8 cellular contexts compared by ENCODE assay signal in genomic region chr5:474826-475661, GRCh38. TPM values are rescaled to one million over a fixed set of nuclear protein-coding genes. Genes with fewer than 3 reads are reported as not detected.
DNase-seq lines count a peak whose midpoint lies in the region; ATAC-seq lines count a peak whose summit lies in the region.

No MANE protein-coding gene starts in this region.

- H3K9me3 Mint-ChIP-seq in activated T-cell treated with anti-CD3 and anti-CD28 coated beads, Interleukin-2, amount 50 U/mL, for 24 hours, result no peaks in the 10 kb centered on the region
- no peaks in the 10 kb centered on the region for H3K9me3 Mint-ChIP-seq in activated T-helper 1 cell treated with anti-CD3 and anti-CD28 coated beads, Interleukin-12 subunit alpha, Interleukin-12 subunit beta, Interleukin-2, Interleukin-4 antibody, amounts not matched to agents 30 ng/mL and 10 ng/mL and 1 ng/mL, durations not matched to agents 14 hours and 24 hours and 36 hours
- H3K9me3 Mint-ChIP-seq in stimulated activated naive CD8-positive, alpha-beta T cell treated with anti-CD3 and anti-CD28 coated beads, Interleukin-15, amount 100 ng/mL, for 72 hours, result no peaks in the 10 kb centered on the region

- DNase-seq in activated T-cell treated with anti-CD3 and anti-CD28 coated beads, Interleukin-2, amount 50 U/mL, for 24 hours, result peak; percentile 58
- no peak for DNase-seq in activated T-cell treated with anti-CD3 and anti-CD28 coated beads for 4 hours
- DNase-seq in activated T-helper 1 cell treated with anti-CD3 and anti-CD28 coated beads, Interleukin-12 subunit alpha, Interleukin-12 subunit beta, Interleukin-2, Interleukin-4 antibody, amounts not matched to agents 30 ng/mL and 10 ng/mL and 1 ng/mL, durations not matched to agents 14 hours and 24 hours and 36 hours (ENCODE audit: low spot score), result no peak
- no peak for DNase-seq in stimulated activated naive CD8-positive, alpha-beta T cell treated with anti-CD3 and anti-CD28 coated beads, Interleukin-15, amount 100 ng/mL, for 72 hours
- DNase-seq in dedifferentiated amniotic fluid mesenchymal stem cell (ENCODE audit: extremely low spot score), result no peak
- DNase-seq in anterior cingulate cortex (lab: John Stamatoyannopoulos, UW), result no peak

- H3K27ac Mint-ChIP-seq in activated T-cell treated with anti-CD3 and anti-CD28 coated beads, Interleukin-2, amount 50 U/mL, for 24 hours, result no peak overlapping the region
- H3K27ac Mint-ChIP-seq in activated T-helper 1 cell treated with anti-CD3 and anti-CD28 coated beads, Interleukin-12 subunit alpha, Interleukin-12 subunit beta, Interleukin-2, Interleukin-4 antibody, amounts not matched to agents 30 ng/mL and 10 ng/mL and 1 ng/mL, durations not matched to agents 14 hours and 24 hours and 36 hours, result no peak overlapping the region
- H3K27ac Mint-ChIP-seq in stimulated activated naive CD8-positive, alpha-beta T cell treated with anti-CD3 and anti-CD28 coated beads, Interleukin-15, amount 100 ng/mL, for 72 hours, result peak overlapping the region in 1 of 2 donors; percentile 63

- peaks cover 23% of the 10 kb centered on the region for H3K4me1 Mint-ChIP-seq in activated T-cell treated with anti-CD3 and anti-CD28 coated beads, Interleukin-2, amount 50 U/mL, for 24 hours (ENCODE audit: low read depth)
- H3K4me1 Mint-ChIP-seq in activated T-helper 1 cell treated with anti-CD3 and anti-CD28 coated beads, Interleukin-12 subunit alpha, Interleukin-12 subunit beta, Interleukin-2, Interleukin-4 antibody, amounts not matched to agents 30 ng/mL and 10 ng/mL and 1 ng/mL, durations not matched to agents 14 hours and 24 hours and 36 hours (ENCODE audit: low read depth), result peaks cover 6% of the 10 kb centered on the region
- H3K4me1 Mint-ChIP-seq in stimulated activated naive CD8-positive, alpha-beta T cell treated with anti-CD3 and anti-CD28 coated beads, Interleukin-15, amount 100 ng/mL, for 72 hours, result peaks cover 42% of the 10 kb centered on the region

- H3K36me3 Mint-ChIP-seq in activated T-cell treated with anti-CD3 and anti-CD28 coated beads, Interleukin-2, amount 50 U/mL, for 24 hours (ENCODE audit: low read depth), result peaks cover 23% of the 10 kb centered on the region
- H3K36me3 Mint-ChIP-seq in activated T-helper 1 cell treated with anti-CD3 and anti-CD28 coated beads, Interleukin-12 subunit alpha, Interleukin-12 subunit beta, Interleukin-2, Interleukin-4 antibody, amounts not matched to agents 30 ng/mL and 10 ng/mL and 1 ng/mL, durations not matched to agents 14 hours and 24 hours and 36 hours (ENCODE audit: low read depth), result peaks cover 10% of the 10 kb centered on the region

- intact Hi-C loops in activated T-helper 1 cell treated with anti-CD3 and anti-CD28 coated beads, Interleukin-12 subunit alpha, Interleukin-12 subunit beta, Interleukin-2, Interleukin-4 antibody, amounts not matched to agents 30 ng/mL and 10 ng/mL and 1 ng/mL, durations not matched to agents 14 hours and 24 hours and 36 hours (cut with micrococcal nuclease), result loop anchor here (5.0 to 10.0 kb wide), 3 partner anchors 217 to 1320 kb away; partner anchors contain the start of genes BRD9, MRPL36, TPPP and TRIP13

- peak overlapping the region; percentile 77 for H3K4me3 Mint-ChIP-seq in activated T-cell treated with anti-CD3 and anti-CD28 coated beads, Interleukin-2, amount 50 U/mL, for 24 hours
- H3K4me3 Mint-ChIP-seq in activated T-helper 1 cell treated with anti-CD3 and anti-CD28 coated beads, Interleukin-12 subunit alpha, Interleukin-12 subunit beta, Interleukin-2, Interleukin-4 antibody, amounts not matched to agents 30 ng/mL and 10 ng/mL and 1 ng/mL, durations not matched to agents 14 hours and 24 hours and 36 hours, result peak overlapping the region; percentile 74
- peak overlapping the region; percentile 85 to 98 for H3K4me3 Mint-ChIP-seq in stimulated activated naive CD8-positive, alpha-beta T cell treated with anti-CD3 and anti-CD28 coated beads, Interleukin-15, amount 100 ng/mL, for 72 hours

- peak overlapping the region; percentile 14 for H3K4me3 ChIP-seq in iPS-11a (ENCODE audit: low read depth, low read length)

- no peak for ATAC-seq in stimulated activated naive CD8-positive, alpha-beta T cell treated with anti-CD3 and anti-CD28 coated beads, Interleukin-15, amount 100 ng/mL, for 72 hours
- no peak for ATAC-seq in GM21825 (IDR thresholded peaks at IDR 0.05; ENCODE audit: unreplicated experiment)

- peaks cover 16% of the 10 kb centered on the region for H3K27me3 Mint-ChIP-seq in activated T-cell treated with anti-CD3 and anti-CD28 coated beads, Interleukin-2, amount 50 U/mL, for 24 hours
- peaks cover 8% of the 10 kb centered on the region for H3K27me3 Mint-ChIP-seq in activated T-helper 1 cell treated with anti-CD3 and anti-CD28 coated beads, Interleukin-12 subunit alpha, Interleukin-12 subunit beta, Interleukin-2, Interleukin-4 antibody, amounts not matched to agents 30 ng/mL and 10 ng/mL and 1 ng/mL, durations not matched to agents 14 hours and 24 hours and 36 hours (ENCODE audit: insufficient read depth)
- peaks cover 52% of the 10 kb centered on the region for H3K27me3 Mint-ChIP-seq in stimulated activated naive CD8-positive, alpha-beta T cell treated with anti-CD3 and anti-CD28 coated beads, Interleukin-15, amount 100 ng/mL, for 72 hours

RNA-seq across cellular contexts. Expression of gene EXOC3, which starts 32.1 kb away (rescaled TPM):
- total RNA-seq in activated T-helper 1 cell treated with anti-CD3 and anti-CD28 coated beads, Interleukin-12 subunit alpha, Interleukin-12 subunit beta, Interleukin-2, Interleukin-4 antibody, amounts not matched to agents 30 ng/mL and 10 ng/mL and 1 ng/mL, durations not matched to agents 14 hours and 24 hours and 36 hours, result 59.6 and 62.0 TPM in 2 replicates

RNA-seq across cellular contexts. Expression of gene SLC9A3, which starts 49.2 kb away (rescaled TPM):
- total RNA-seq in activated T-helper 1 cell treated with anti-CD3 and anti-CD28 coated beads, Interleukin-12 subunit alpha, Interleukin-12 subunit beta, Interleukin-2, Interleukin-4 antibody, amounts not matched to agents 30 ng/mL and 10 ng/mL and 1 ng/mL, durations not matched to agents 14 hours and 24 hours and 36 hours, result 2.3 and 3.0 TPM in 2 replicates
